ENCODE assay signal across 12 cellular contexts in genomic region chr5:157107508-157107907, GRCh38. TPM values are rescaled to one million over a fixed set of nuclear protein-coding genes. Genes with fewer than 3 reads are reported as not detected.
DNase-seq lines count a peak whose midpoint lies in the region; ATAC-seq lines count a peak whose summit lies in the region.
"Had no signal": no experiment of that assay in that cellular context is flagged by ENCODE, and none has a peak within 500 bp of the region (broad histone marks: within the 10 kb centered on the region; RNA-seq: fewer than 3 reads in every experiment).

No MANE protein-coding gene starts in this region.

- no peaks in the 10 kb centered on the region for H3K36me3 ChIP-seq in muscle layer of duodenum (ENCODE audit: control insufficient read depth in 1 of 2, insufficient read depth in 2 of 2, low read length in 2 of 2)
- H3K36me3 ChIP-seq: colonic mucosa had no signal

- no peaks in the 10 kb centered on the region for H3K9me3 ChIP-seq in muscle layer of duodenum (ENCODE audit: control insufficient read depth in 1 of 2, low read length in 2 of 2)
- H3K9me3 ChIP-seq: colonic mucosa had no signal

- H3K36me3 Mint-ChIP-seq in stimulated activated naive CD8-positive, alpha-beta T cell treated with anti-CD3 and anti-CD28 coated beads, Interleukin-15, Interleukin-2, amounts not matched to agents 100 ng/mL and 50 ng/mL, for 24 hours (ENCODE audit: low read depth), result peaks cover 23% of the 10 kb centered on the region
- H3K36me3 Mint-ChIP-seq in activated T-helper 2 cell treated with anti-CD3 and anti-CD28 coated beads, Interferon-gamma antibody, Interleukin-2, Interleukin-4, amounts not matched to agents 10 μg/mL and 5 μg/mL and 100 μg/mL, durations not matched to agents 14 hours and 24 hours and 36 hours (ENCODE audit: low read depth), result peaks cover 61% of the 10 kb centered on the region

- ATAC-seq in stimulated activated naive CD8-positive, alpha-beta T cell treated with anti-CD3 and anti-CD28 coated beads, Interleukin-15, Interleukin-2, amounts not matched to agents 100 U/mL and 50 U/mL, for 24 hours, result no peak
- no peak for ATAC-seq in GM21825 (IDR thresholded peaks at IDR 0.05; ENCODE audit: unreplicated experiment)

- H3K9me3 Mint-ChIP-seq in stimulated activated naive CD8-positive, alpha-beta T cell treated with anti-CD3 and anti-CD28 coated beads, Interleukin-15, Interleukin-2, amounts not matched to agents 100 ng/mL and 50 ng/mL, for 24 hours, result no peaks in the 10 kb centered on the region
- H3K9me3 Mint-ChIP-seq in activated T-helper 2 cell treated with anti-CD3 and anti-CD28 coated beads, Interferon-gamma antibody, Interleukin-2, Interleukin-4, amounts not matched to agents 10 μg/mL and 5 μg/mL and 100 μg/mL, durations not matched to agents 14 hours and 24 hours and 36 hours, result no peaks in the 10 kb centered on the region

- DNase-seq in stimulated activated naive CD8-positive, alpha-beta T cell treated with anti-CD3 and anti-CD28 coated beads, Interleukin-15, Interleukin-2, amounts not matched to agents 100 U/mL and 50 U/mL, for 24 hours, result no peak
- no peak for DNase-seq in activated T-helper 2 cell treated with anti-CD3 and anti-CD28 coated beads, Interferon-gamma antibody, Interleukin-2, Interleukin-4, amounts not matched to agents 10 μg/mL and 5 μg/mL and 100 μg/mL, durations not matched to agents 14 hours and 24 hours and 36 hours (ENCODE audit: low spot score)
- DNase-seq in HPDE6-E6E7 (ENCODE audit: extremely low spot score) (no peak), NAMALWA (ENCODE audit: low spot score) (no peak), mesenteric fat pad (ENCODE audit: low spot score) (no peak)
- DNase-seq: colonic mucosa, NCI-H2029 treated with DMSO at 0.1 percent for 48 hours had no signal

- intact Hi-C loops in activated T-helper 2 cell treated with anti-CD3 and anti-CD28 coated beads, Interferon-gamma antibody, Interleukin-2, Interleukin-4, amounts not matched to agents 10 μg/mL and 5 μg/mL and 100 μg/mL, durations not matched to agents 14 hours and 24 hours and 36 hours (cut with micrococcal nuclease), result loop anchor here (2.0 kb wide), 1 partner anchor 179 kb away; no protein-coding TSS in a partner anchor

- no peak overlapping the region for H3K4me3 ChIP-seq in muscle layer of duodenum (ENCODE audit: low read depth in 1 of 2, low read length in 2 of 2)
- H3K4me3 ChIP-seq: colonic mucosa had no signal

- no peaks in the 10 kb centered on the region for H3K27me3 ChIP-seq in muscle layer of duodenum (ENCODE audit: low read depth, low read length)
- H3K27me3 ChIP-seq: colonic mucosa had no signal

- peak overlapping the region; percentile 79 for H3K27ac ChIP-seq in muscle layer of duodenum (ENCODE audit: low read length)

- peak overlapping the region; percentile 89 for H3K27ac Mint-ChIP-seq in stimulated activated naive CD8-positive, alpha-beta T cell treated with anti-CD3 and anti-CD28 coated beads, Interleukin-15, Interleukin-2, amounts not matched to agents 100 ng/mL and 50 ng/mL, for 24 hours
- H3K27ac Mint-ChIP-seq in activated T-helper 2 cell treated with anti-CD3 and anti-CD28 coated beads, Interferon-gamma antibody, Interleukin-2, Interleukin-4, amounts not matched to agents 10 μg/mL and 5 μg/mL and 100 μg/mL, durations not matched to agents 14 hours and 24 hours and 36 hours, result peak overlapping the region; percentile 82

- no peaks in the 10 kb centered on the region for H3K4me1 ChIP-seq in muscle layer of duodenum (ENCODE audit: control insufficient read depth in 1 of 2, insufficient read depth in 2 of 2, low read length in 2 of 2)
- H3K4me1 ChIP-seq: colonic mucosa had no signal

- H3K4me1 Mint-ChIP-seq in stimulated activated naive CD8-positive, alpha-beta T cell treated with anti-CD3 and anti-CD28 coated beads, Interleukin-15, Interleukin-2, amounts not matched to agents 100 ng/mL and 50 ng/mL, for 24 hours (ENCODE audit: low read depth), result peaks cover 66% of the 10 kb centered on the region
- H3K4me1 Mint-ChIP-seq in activated T-helper 2 cell treated with anti-CD3 and anti-CD28 coated beads, Interferon-gamma antibody, Interleukin-2, Interleukin-4, amounts not matched to agents 10 μg/mL and 5 μg/mL and 100 μg/mL, durations not matched to agents 14 hours and 24 hours and 36 hours (ENCODE audit: low read depth), result peaks cover 55% of the 10 kb centered on the region

- peak overlapping the region; percentile 79 for H3K4me3 Mint-ChIP-seq in stimulated activated naive CD8-positive, alpha-beta T cell treated with anti-CD3 and anti-CD28 coated beads, Interleukin-15, Interleukin-2, amounts not matched to agents 100 ng/mL and 50 ng/mL, for 24 hours
- peak overlapping the region; percentile 88 for H3K4me3 Mint-ChIP-seq in activated T-helper 2 cell treated with anti-CD3 and anti-CD28 coated beads, Interferon-gamma antibody, Interleukin-2, Interleukin-4, amounts not matched to agents 10 μg/mL and 5 μg/mL and 100 μg/mL, durations not matched to agents 14 hours and 24 hours and 36 hours (ENCODE audit: low read depth)

- no peaks in the 10 kb centered on the region for H3K27me3 Mint-ChIP-seq in stimulated activated naive CD8-positive, alpha-beta T cell treated with anti-CD3 and anti-CD28 coated beads, Interleukin-15, Interleukin-2, amounts not matched to agents 100 ng/mL and 50 ng/mL, for 24 hours
- no peaks in the 10 kb centered on the region for H3K27me3 Mint-ChIP-seq in activated T-helper 2 cell treated with anti-CD3 and anti-CD28 coated beads, Interferon-gamma antibody, Interleukin-2, Interleukin-4, amounts not matched to agents 10 μg/mL and 5 μg/mL and 100 μg/mL, durations not matched to agents 14 hours and 24 hours and 36 hours (ENCODE audit: low read depth)

RNA-seq across cellular contexts. Expression of gene HAVCR2, which starts 1.3 kb away (rescaled TPM):
- 48.6 and 50.5 TPM in 2 replicates for total RNA-seq in activated T-helper 2 cell treated with anti-CD3 and anti-CD28 coated beads, Interferon-gamma antibody, Interleukin-2, Interleukin-4, amounts not matched to agents 10 μg/mL and 5 μg/mL and 100 μg/mL, durations not matched to agents 14 hours and 24 hours and 36 hours
- total RNA-seq in mesenteric fat pad, result 14.9 TPM

RNA-seq across cellular contexts. Expression of gene MED7, which starts 35.2 kb away (rescaled TPM):
- total RNA-seq in activated T-helper 2 cell treated with anti-CD3 and anti-CD28 coated beads, Interferon-gamma antibody, Interleukin-2, Interleukin-4, amounts not matched to agents 10 μg/mL and 5 μg/mL and 100 μg/mL, durations not matched to agents 14 hours and 24 hours and 36 hours, result 12.5 and 13.1 TPM in 2 replicates
- total RNA-seq in mesenteric fat pad, result 10.7 TPM

RNA-seq across cellular contexts. Expression of gene HAVCR1, which starts 48.6 kb away (rescaled TPM):
- total RNA-seq in activated T-helper 2 cell treated with anti-CD3 and anti-CD28 coated beads, Interferon-gamma antibody, Interleukin-2, Interleukin-4, amounts not matched to agents 10 μg/mL and 5 μg/mL and 100 μg/mL, durations not matched to agents 14 hours and 24 hours and 36 hours, result 0.64 and 1.2 TPM in 2 replicates
- 0.29 TPM for total RNA-seq in mesenteric fat pad

RNA-seq across cellular contexts. Expression of gene GARIN3, which starts 58.6 kb away (rescaled TPM):
- 0.23 and 0.30 TPM in 2 replicates for total RNA-seq in activated T-helper 2 cell treated with anti-CD3 and anti-CD28 coated beads, Interferon-gamma antibody, Interleukin-2, Interleukin-4, amounts not matched to agents 10 μg/mL and 5 μg/mL and 100 μg/mL, durations not matched to agents 14 hours and 24 hours and 36 hours
- total RNA-seq in mesenteric fat pad, result not detected
- total RNA-seq: colonic mucosa, omental fat pad, subcutaneous adipose tissue had no signal
